ENCODE assay signal across 8 cellular contexts in genomic region chr1:172002725-172003345, GRCh38.
DNase-seq lines count a peak whose midpoint lies in the region; ATAC-seq lines count a peak whose summit lies in the region.

No MANE protein-coding gene starts in this region.

- H2BK12ac ChIP-seq in neuronal stem cell (ENCODE audit: low read length): no peak overlapping the region

- H2AFZ ChIP-seq in neuronal stem cell (ENCODE audit: low read length): no peak overlapping the region

- H3K14ac ChIP-seq in neuronal stem cell (ENCODE audit: low read length): no peak overlapping the region

- H3K79me1 ChIP-seq in neuronal stem cell (ENCODE audit: low read depth, low read length): no peaks in the 10 kb centered on the region

- H3K4me1 ChIP-seq in neuronal stem cell (ENCODE audit: control insufficient read depth in 2 of 2, insufficient read depth in 1 of 2, low read depth in 1 of 2, low read length in 2 of 2): peaks cover 0 to 2% of the 10 kb centered on the region in 2 donors

- no peak overlapping the region for H3K4ac ChIP-seq in neuronal stem cell (ENCODE audit: low read length)

- WGBS in neuronal stem cell (ENCODE audit: extremely low coverage in 2 of 2, insufficient read length in 2 of 2, insufficient replicate concordance in 1 of 2), 2 donors: no CpG with 5 or more reads among the region's 3 CpGs

- H2BK5ac ChIP-seq in neuronal stem cell (ENCODE audit: low read length): no peak overlapping the region

- no peak overlapping the region for H4K8ac ChIP-seq in neuronal stem cell (ENCODE audit: low read depth, low read length)

- H3K4me3 ChIP-seq in neuronal stem cell (ENCODE audit: low read length in 2 of 2): no peak overlapping the region

- H4K91ac ChIP-seq in neuronal stem cell (ENCODE audit: low read depth, low read length, poor library complexity): no peak overlapping the region

- H3K9me3 ChIP-seq in neuronal stem cell (replicated peaks in 1 of 2; ENCODE audit: control insufficient read depth in 2 of 2, insufficient read depth in 1 of 2, low read depth in 1 of 2, low read length in 2 of 2): peaks cover 0 to 2% of the 10 kb centered on the region in 2 donors

- peaks cover 0 to 8% (median 0%) of the 10 kb centered on the region in 3 experiments for H3K27me3 ChIP-seq in neuronal stem cell (ENCODE audit: control insufficient read depth in 3 of 3, insufficient read depth in 3 of 3, low read depth in 1 of 3, low read length in 3 of 3)

- H3K27ac ChIP-seq in neuronal stem cell (replicated peaks; ENCODE audit: low read length): no peak overlapping the region

- H2AK5ac ChIP-seq in neuronal stem cell (ENCODE audit: low read depth, low read length): no peak overlapping the region

- H3K23ac ChIP-seq in neuronal stem cell (ENCODE audit: low read depth, low read length, poor library complexity): no peak overlapping the region

- H3K36me3 ChIP-seq in neuronal stem cell (replicated peaks in 1 of 2; ENCODE audit: control insufficient read depth in 2 of 2, insufficient read depth in 2 of 2, low read length in 2 of 2): no peaks in the 10 kb centered on the region

- no peak overlapping the region for H3K4me2 ChIP-seq in neuronal stem cell (ENCODE audit: insufficient read depth, low read length, poor library complexity, severe bottlenecking)

- no peak overlapping the region for H3K9ac ChIP-seq in neuronal stem cell (ENCODE audit: low read depth, low read length, poor library complexity)

- DNase-seq in activated effector memory CD4-positive, alpha-beta T cell treated with anti-CD3 and anti-CD28 coated beads, Interleukin-2, amount 50 U/mL, for 16 hours: peak; percentile 61
- no peak for DNase-seq in activated effector memory CD4-positive, alpha-beta T cell treated with Interleukin-2 at 50 U/mL for 16 hours
- peak; percentile 31 for DNase-seq in SHP77 treated with DMSO at 0.1 percent for 48 hours (lab: John Stamatoyannopoulos, UW)
- DNase-seq in epidermal melanocyte (ENCODE audit: insufficient read length, low spot score): peak; percentile 19
- DNase-seq in neuronal stem cell (ENCODE audit: low spot score): peak; percentile 17

- no peak overlapping the region for H3K18ac ChIP-seq in neuronal stem cell (ENCODE audit: low read length)

- no peak overlapping the region for H2BK120ac ChIP-seq in neuronal stem cell (ENCODE audit: low read depth, low read length)

- ATAC-seq in HG03175 (IDR thresholded peaks at IDR 0.05; ENCODE audit: unreplicated experiment) (peak; percentile 47), GM18498 (IDR thresholded peaks at IDR 0.05; ENCODE audit: unreplicated experiment) (no peak), HG02588 (IDR thresholded peaks at IDR 0.05; ENCODE audit: unreplicated experiment) (no peak)

- H2BK15ac ChIP-seq in neuronal stem cell (ENCODE audit: low read length): no peak overlapping the region
